9 cellular contexts compared by ENCODE assay signal in genomic region chr14:33938131-33938949, GRCh38. TPM values are rescaled to one million over a fixed set of nuclear protein-coding genes. Genes with fewer than 3 reads are reported as not detected.
DNase-seq lines count a peak whose midpoint lies in the region; ATAC-seq, FAIRE-seq and TF ChIP-seq lines count a peak whose summit lies in the region.
"Had no signal": no experiment of that assay in that cellular context is flagged by ENCODE, and none has a peak within 500 bp of the region (broad histone marks: within the 10 kb centered on the region; RNA-seq: fewer than 3 reads in every experiment).

No MANE protein-coding gene starts in this region.

- no peaks in the 10 kb centered on the region for H3K27me3 ChIP-seq in gastroesophageal sphincter
- H3K27me3 ChIP-seq in parathyroid adenoma (ENCODE audit: control insufficient read depth, insufficient read depth, low read length): no peaks in the 10 kb centered on the region

- CTCF ChIA-PET in A549 (lab: Yijun Ruan, JAX): interaction anchor here (0.8 kb wide), 1 partner anchor 12 kb away, joined by 3 read pairs; no protein-coding TSS in a partner anchor

- no peaks in the 10 kb centered on the region for H3K79me2 ChIP-seq in parathyroid adenoma

- no peak overlapping the region for H3K27ac Mint-ChIP-seq in activated T-helper 1 cell treated with anti-CD3 and anti-CD28 coated beads, Interleukin-12 subunit alpha, Interleukin-12 subunit beta, Interleukin-2, Interleukin-4 antibody, amounts not matched to agents 30 ng/mL and 10 ng/mL and 1 ng/mL, durations not matched to agents 14 hours and 24 hours and 36 hours

- H3K9ac ChIP-seq in parathyroid adenoma: no peak overlapping the region

- H3K9me3 ChIP-seq in A549 (no peaks in the 10 kb centered on the region), gastroesophageal sphincter (no peaks in the 10 kb centered on the region), parathyroid adenoma (ENCODE audit: control insufficient read depth, low read length) (no peaks in the 10 kb centered on the region)

- ATAC-seq in A549 (peak; percentile 91 to 96), HG03432 (IDR thresholded peaks at IDR 0.05; ENCODE audit: unreplicated experiment) (peak; percentile 54), gastroesophageal sphincter (peak; percentile 96)

- H3K4me2 ChIP-seq in A549 (peak overlapping the region; percentile 82), parathyroid adenoma (ENCODE audit: low read length) (peak overlapping the region; percentile 5)

- no peak overlapping the region for H3K4me3 Mint-ChIP-seq in activated T-helper 1 cell treated with anti-CD3 and anti-CD28 coated beads, Interleukin-12 subunit alpha, Interleukin-12 subunit beta, Interleukin-2, Interleukin-4 antibody, amounts not matched to agents 30 ng/mL and 10 ng/mL and 1 ng/mL, durations not matched to agents 14 hours and 24 hours and 36 hours
- H3K4me3 Mint-ChIP-seq: natural killer cell treated with Interleukin-12 subunit alpha and Interleukin-12 subunit beta and Interleukin-15 and Interleukin-18, amount 100 ng/mL, for 72 hours had no signal

- 21% methylated on average over 20 of the region's 20 CpGs for WGBS in A549 (ENCODE audit: missing lambda C conversion rate)
- 21 to 27% methylated on average over 8 to 9 of the region's 20 CpGs for WGBS in gastroesophageal sphincter (ENCODE audit: low coverage in 1 of 2), 2 donors

- peaks cover 61% of the 10 kb centered on the region for H3K4me1 Mint-ChIP-seq in activated T-helper 1 cell treated with anti-CD3 and anti-CD28 coated beads, Interleukin-12 subunit alpha, Interleukin-12 subunit beta, Interleukin-2, Interleukin-4 antibody, amounts not matched to agents 30 ng/mL and 10 ng/mL and 1 ng/mL, durations not matched to agents 14 hours and 24 hours and 36 hours (ENCODE audit: low read depth)

- H3K9me3 Mint-ChIP-seq in activated T-helper 1 cell treated with anti-CD3 and anti-CD28 coated beads, Interleukin-12 subunit alpha, Interleukin-12 subunit beta, Interleukin-2, Interleukin-4 antibody, amounts not matched to agents 30 ng/mL and 10 ng/mL and 1 ng/mL, durations not matched to agents 14 hours and 24 hours and 36 hours: no peaks in the 10 kb centered on the region

- POLR2A ChIA-PET in A549 (lab: Yijun Ruan, JAX): no interaction called here

- DNase-seq in A549 (ENCODE audit: low read depth in 1 of 2, low spot score in 1 of 2): peak; percentile 42 to 65
- peak; percentile 70 for DNase-seq in RCC 7860 (ENCODE audit: low spot score)
- no peak for DNase-seq in activated gamma-delta T cell (lab: John Stamatoyannopoulos, UW)
- DNase-seq in stimulated activated CD4-positive, alpha-beta T cell treated with anti-CD3 and anti-CD28 coated beads, Interleukin-15, amount 100 ng/mL, for 24 hours: no peak
- no peak for DNase-seq in activated T-helper 1 cell treated with anti-CD3 and anti-CD28 coated beads, Interleukin-12 subunit alpha, Interleukin-12 subunit beta, Interleukin-2, Interleukin-4 antibody, amounts not matched to agents 30 ng/mL and 10 ng/mL and 1 ng/mL, durations not matched to agents 14 hours and 24 hours and 36 hours (ENCODE audit: low spot score)

- TF ChIP-seq RAD21 in A549 (conservative IDR thresholded peaks at IDR 0.05 in 1 of 2, IDR thresholded peaks at IDR 0.05 in 1 of 2): no peak

- TF ChIP-seq EP300 in A549 (IDR thresholded peaks at IDR 0.05) (no peak), gastroesophageal sphincter (IDR thresholded peaks at IDR 0.05) (no peak)

- intact Hi-C loops in activated T-helper 1 cell treated with anti-CD3 and anti-CD28 coated beads, Interleukin-12 subunit alpha, Interleukin-12 subunit beta, Interleukin-2, Interleukin-4 antibody, amounts not matched to agents 30 ng/mL and 10 ng/mL and 1 ng/mL, durations not matched to agents 14 hours and 24 hours and 36 hours (cut with micrococcal nuclease): no loop called here

- peaks cover 29% of the 10 kb centered on the region for H3K36me3 Mint-ChIP-seq in activated T-helper 1 cell treated with anti-CD3 and anti-CD28 coated beads, Interleukin-12 subunit alpha, Interleukin-12 subunit beta, Interleukin-2, Interleukin-4 antibody, amounts not matched to agents 30 ng/mL and 10 ng/mL and 1 ng/mL, durations not matched to agents 14 hours and 24 hours and 36 hours (ENCODE audit: low read depth)
- H3K36me3 Mint-ChIP-seq: natural killer cell treated with Interleukin-12 subunit alpha and Interleukin-12 subunit beta and Interleukin-15 and Interleukin-18, amount 100 ng/mL, for 72 hours had no signal

- TF ChIP-seq CTCF in A549 (IDR thresholded peaks at IDR 0.05): no peak
- no peak for TF ChIP-seq CTCF in gastroesophageal sphincter (IDR thresholded peaks at IDR 0.05)
- no peak for TF ChIP-seq CTCF in parathyroid adenoma (IDR thresholded peaks at IDR 0.05)

- H2AFZ ChIP-seq in parathyroid adenoma: peak overlapping the region; percentile 46

- peaks cover 5% of the 10 kb centered on the region for H3K27me3 Mint-ChIP-seq in activated T-helper 1 cell treated with anti-CD3 and anti-CD28 coated beads, Interleukin-12 subunit alpha, Interleukin-12 subunit beta, Interleukin-2, Interleukin-4 antibody, amounts not matched to agents 30 ng/mL and 10 ng/mL and 1 ng/mL, durations not matched to agents 14 hours and 24 hours and 36 hours (ENCODE audit: insufficient read depth)

- H3K36me3 ChIP-seq in gastroesophageal sphincter (no peaks in the 10 kb centered on the region), parathyroid adenoma (ENCODE audit: control insufficient read depth, insufficient read depth, low read length) (no peaks in the 10 kb centered on the region)

- peak overlapping the region; percentile 30; the same call in 2 of the 3 replicates for H3K4me3 ChIP-seq in A549
- peak overlapping the region in 1 of 2 donors; percentile 28 for H3K4me3 ChIP-seq in gastroesophageal sphincter
- H3K4me3 ChIP-seq in parathyroid adenoma (ENCODE audit: low read depth, low read length): no peak overlapping the region

- H3K27ac ChIP-seq in A549 (peak overlapping the region; percentile 67 to 72), gastroesophageal sphincter (peak overlapping the region; percentile 75 to 88 (median 78)), parathyroid adenoma (no peak overlapping the region)

- FAIRE-seq in A549 (lab: Jason Lieb, UNC): no peak
- peak; percentile 57 for FAIRE-seq in RCC 7860 (lab: Jason Lieb, UNC)

- peaks cover 21% of the 10 kb centered on the region for H3K4me1 ChIP-seq in A549
- H3K4me1 ChIP-seq in gastroesophageal sphincter: peaks cover 15 to 85% (median 20%) of the 10 kb centered on the region in 3 donors
- H3K4me1 ChIP-seq in parathyroid adenoma: no peaks in the 10 kb centered on the region

- TF ChIP-seq POLR2A in A549 (IDR thresholded peaks at IDR 0.05; ENCODE audit: low read length) (no peak), gastroesophageal sphincter (IDR thresholded peaks at IDR 0.05) (no peak)

TF ChIP-seq in A549, 52 proteins besides CTCF, POLR2A, EP300 and RAD21:
- TF ChIP-seq MAX (IDR thresholded peaks at IDR 0.05) (0 out of 2 replicates have a peak, but pooled peaks have one; percentile 37), MYC (IDR thresholded peaks at IDR 0.05; ENCODE audit: borderline replicate concordance, low read length) (no peak)

RNA-seq across cellular contexts. Expression of gene EGLN3, which starts 12.5 kb away (rescaled TPM):
- 15.4 and 27.7 TPM in 2 replicates for polyA plus RNA-seq in A549 (2011; rRNA removed)
- polyA plus RNA-seq in A549 (2012; cell fraction: cytosol; rRNA removed): 2.1 and 2.8 TPM in 2 replicates
- 2.4 TPM in 2 replicates for polyA plus RNA-seq in A549 (2012; cell fraction: nucleus; rRNA removed)
- polyA plus RNA-seq in A549 (2017; fragmentation: RNase III; extraction: RNeasy Plus Mini Kit Qiagen cat#74134 plus additional on column Dnase treatment): 3.4 to 3.8 TPM (median 3.5 TPM) in 3 replicates
- polyA minus RNA-seq in A549 (2011; rRNA and poly(A)+ RNA removed): 12.2 and 16.1 TPM in 2 replicates
- 10 to 100 TPM; 17.7 to 39.8 (median 33.5) TPM for total RNA-seq in gastroesophageal sphincter
- total RNA-seq in activated T-helper 1 cell treated with anti-CD3 and anti-CD28 coated beads, Interleukin-12 subunit alpha, Interleukin-12 subunit beta, Interleukin-2, Interleukin-4 antibody, amounts not matched to agents 30 ng/mL and 10 ng/mL and 1 ng/mL, durations not matched to agents 14 hours and 24 hours and 36 hours: 8.7 and 11.2 TPM in 2 replicates

Comparison
In these comparisons a context has a peak if more than half of its experiments do, and no peak if none do; other contexts are left out.
1. DNase-seq: peak in A549 (2 of 2) and RCC 7860 (single experiment); none in activated gamma-delta T cell (single experiment), stimulated activated CD4-positive, alpha-beta T cell treated with anti-CD3 and anti-CD28 coated beads, Interleukin-15, amount 100 ng/mL, for 24 hours (single experiment) and activated T-helper 1 cell treated with anti-CD3 and anti-CD28 coated beads, Interleukin-12 subunit alpha, Interleukin-12 subunit beta, Interleukin-2, Interleukin-4 antibody, amounts not matched to agents 30 ng/mL and 10 ng/mL and 1 ng/mL, durations not matched to agents 14 hours and 24 hours and 36 hours (single experiment).
2. Peak in every context shown above with its lines, with median percentiles within 50 percentile points of each other: ATAC-seq.